Comparison of ENCODE assay signal across 20 cellular contexts in genomic region chr15:72939855-72940631, GRCh38.
A peak's percentile ranks its signal among the peaks of the same experiment; 100 is the strongest.
DNase-seq lines count a peak whose midpoint lies in the region; ATAC-seq and TF ChIP-seq lines count a peak whose summit lies in the region.
"Had no signal": no experiment of that assay in that cellular context is flagged by ENCODE, and none has a peak within 500 bp of the region (broad histone marks: within the 10 kb centered on the region; RNA-seq: fewer than 3 reads in every experiment).

No MANE protein-coding gene starts in this region.

- CTCF ChIA-PET in activated CD4-positive, alpha-beta T cell treated with anti-CD3 and anti-CD28 coated beads, Interleukin-2, amount 10 ng/mL, durations not matched to agents 7 days and 5 days (lab: Charles Lee), result no interaction called here

- no peaks in the 10 kb centered on the region for H4K20me1 ChIP-seq in neural progenitor cell (ENCODE audit: low read depth)
- H4K20me1 ChIP-seq: BLaER1 treated with 17β-estradiol and CSF1 and Interleukin-3, amounts not matched to agents 10 nM and 100 nM had no signal

- peak; percentile 45 for DNase-seq in activated CD4-positive, alpha-beta T cell treated with anti-CD3 and anti-CD28 coated beads, Interleukin-2, amount 10 ng/mL, durations not matched to agents 24 days and 14 days
- no peak for DNase-seq in activated CD4-positive, alpha-beta T cell treated with anti-CD3 and anti-CD28 coated beads, Interleukin-2, amount 10 ng/mL, durations not matched to agents 7 days and 5 days
- DNase-seq in globus pallidus (ENCODE audit: low spot score), result peak; percentile 32
- no peak for DNase-seq in neural progenitor cell (ENCODE audit: low spot score)
- no peak for DNase-seq in GF-D8 (lab: John Stamatoyannopoulos, UW)
- DNase-seq: CD8-positive, alpha-beta T cell; DMS79; KBM-7; NCI-H1105; NCI-H1694 treated with DMSO at 0.1 percent for 48 hours; NCI-H2107; NCI-H446; PC-3; SIG-M5 had no signal

- POLR2A ChIA-PET in activated CD4-positive, alpha-beta T cell treated with anti-CD3 and anti-CD28 coated beads, Interleukin-2, amount 10 ng/mL, durations not matched to agents 7 days and 5 days (lab: Charles Lee), result interaction anchor here (0.5 to 0.6 kb wide), 2 partner anchors 24 to 79 kb away, joined by 3 to 4 read pairs; no protein-coding TSS in a partner anchor

- H3K27ac ChIP-seq in neural progenitor cell, result no peak overlapping the region
- H3K27ac ChIP-seq: A549; BLaER1 treated with 17β-estradiol and CSF1 and Interleukin-3, amounts not matched to agents 10 nM and 100 nM; RWPE1 had no signal

- no peak overlapping the region for H3K9ac ChIP-seq in neural progenitor cell
- H3K9ac ChIP-seq: BLaER1 treated with 17β-estradiol and CSF1 and Interleukin-3, amounts not matched to agents 10 nM and 100 nM had no signal

- no peak overlapping the region for H3K27ac Mint-ChIP-seq in activated CD4-positive, alpha-beta T cell treated with anti-CD3 and anti-CD28 coated beads, Interleukin-2, amount 10 ng/mL, durations not matched to agents 24 days and 14 days
- H3K27ac Mint-ChIP-seq in activated CD4-positive, alpha-beta T cell treated with anti-CD3 and anti-CD28 coated beads, Interleukin-2, amount 10 ng/mL, durations not matched to agents 7 days and 5 days, result no peak overlapping the region
- no peak overlapping the region for H3K27ac Mint-ChIP-seq in neural progenitor cell
- H3K27ac Mint-ChIP-seq: CD8-positive, alpha-beta T cell had no signal

- H3K4me2 ChIP-seq in neural progenitor cell, result peak overlapping the region; percentile 15
- H3K4me2 ChIP-seq: A549; BLaER1 treated with 17β-estradiol and CSF1 and Interleukin-3, amounts not matched to agents 10 nM and 100 nM had no signal

- H3K36me3 ChIP-seq in neural progenitor cell, result no peaks in the 10 kb centered on the region
- H3K36me3 ChIP-seq: BLaER1 treated with 17β-estradiol and CSF1 and Interleukin-3, amounts not matched to agents 10 nM and 100 nM had no signal

- no peaks in the 10 kb centered on the region for H3K9me3 Mint-ChIP-seq in activated CD4-positive, alpha-beta T cell treated with anti-CD3 and anti-CD28 coated beads, Interleukin-2, amount 10 ng/mL, durations not matched to agents 24 days and 14 days
- no peaks in the 10 kb centered on the region for H3K9me3 Mint-ChIP-seq in activated CD4-positive, alpha-beta T cell treated with anti-CD3 and anti-CD28 coated beads, Interleukin-2, amount 10 ng/mL, durations not matched to agents 7 days and 5 days
- H3K9me3 Mint-ChIP-seq in neural progenitor cell, result no peaks in the 10 kb centered on the region
- H3K9me3 Mint-ChIP-seq: CD8-positive, alpha-beta T cell had no signal

- peaks cover 1% of the 10 kb centered on the region for H3K4me1 Mint-ChIP-seq in activated CD4-positive, alpha-beta T cell treated with anti-CD3 and anti-CD28 coated beads, Interleukin-2, amount 10 ng/mL, durations not matched to agents 24 days and 14 days
- no peaks in the 10 kb centered on the region for H3K4me1 Mint-ChIP-seq in activated CD4-positive, alpha-beta T cell treated with anti-CD3 and anti-CD28 coated beads, Interleukin-2, amount 10 ng/mL, durations not matched to agents 7 days and 5 days
- peaks cover 17% of the 10 kb centered on the region for H3K4me1 Mint-ChIP-seq in neural progenitor cell

- H2AFZ ChIP-seq in neural progenitor cell (replicated peaks), result peak overlapping the region; percentile 63

- H3K79me2 ChIP-seq in neural progenitor cell (ENCODE audit: low read depth), result no peaks in the 10 kb centered on the region

- peaks cover 3% of the 10 kb centered on the region for H3K27me3 Mint-ChIP-seq in activated CD4-positive, alpha-beta T cell treated with anti-CD3 and anti-CD28 coated beads, Interleukin-2, amount 10 ng/mL, durations not matched to agents 24 days and 14 days
- H3K27me3 Mint-ChIP-seq in activated CD4-positive, alpha-beta T cell treated with anti-CD3 and anti-CD28 coated beads, Interleukin-2, amount 10 ng/mL, durations not matched to agents 7 days and 5 days, result peaks cover 5% of the 10 kb centered on the region
- H3K27me3 Mint-ChIP-seq in neural progenitor cell (ENCODE audit: insufficient read depth, low read depth), result peaks cover 2% of the 10 kb centered on the region

- no peaks in the 10 kb centered on the region for H3K9me3 ChIP-seq in neural progenitor cell (ENCODE audit: low read depth)
- H3K9me3 ChIP-seq: A549 had no signal

- H3K4me1 ChIP-seq in neural progenitor cell, result peaks cover 13% of the 10 kb centered on the region
- H3K4me1 ChIP-seq: A549 had no signal

- TF ChIP-seq CTCF in neural progenitor cell (IDR thresholded peaks at IDR 0.05), result no peak

- intact Hi-C loops in activated CD4-positive, alpha-beta T cell treated with anti-CD3 and anti-CD28 coated beads, Interleukin-2, amount 10 ng/mL, durations not matched to agents 24 days and 14 days (cut with micrococcal nuclease), result no loop called here

- H3K4me3 Mint-ChIP-seq in activated CD4-positive, alpha-beta T cell treated with anti-CD3 and anti-CD28 coated beads, Interleukin-2, amount 10 ng/mL, durations not matched to agents 24 days and 14 days, result no peak overlapping the region
- H3K4me3 Mint-ChIP-seq in activated CD4-positive, alpha-beta T cell treated with anti-CD3 and anti-CD28 coated beads, Interleukin-2, amount 10 ng/mL, durations not matched to agents 7 days and 5 days, result no peak overlapping the region
- no peak overlapping the region for H3K4me3 Mint-ChIP-seq in neural progenitor cell
- H3K4me3 Mint-ChIP-seq: CD8-positive, alpha-beta T cell had no signal

- no peak for ATAC-seq in HG02571 (IDR thresholded peaks at IDR 0.05; ENCODE audit: unreplicated experiment)
- no peak for ATAC-seq in HG03378 (IDR thresholded peaks at IDR 0.05; ENCODE audit: unreplicated experiment)
- ATAC-seq: A549; CD8-positive, alpha-beta T cell; HepG2; PC-3 had no signal

- no peak overlapping the region for H3K4me3 ChIP-seq in neural progenitor cell
- H3K4me3 ChIP-seq: A549; BLaER1 treated with 17β-estradiol and CSF1 and Interleukin-3, amounts not matched to agents 10 nM and 100 nM had no signal

- no peaks in the 10 kb centered on the region for H3K27me3 ChIP-seq in neural progenitor cell
- H3K27me3 ChIP-seq: BLaER1 treated with 17β-estradiol and CSF1 and Interleukin-3, amounts not matched to agents 10 nM and 100 nM had no signal

- H3F3A ChIP-seq in neural progenitor cell (ENCODE audit: low read depth), result no peaks in the 10 kb centered on the region

- H3K36me3 Mint-ChIP-seq in activated CD4-positive, alpha-beta T cell treated with anti-CD3 and anti-CD28 coated beads, Interleukin-2, amount 10 ng/mL, durations not matched to agents 24 days and 14 days (ENCODE audit: low read depth), result no peaks in the 10 kb centered on the region
- no peaks in the 10 kb centered on the region for H3K36me3 Mint-ChIP-seq in activated CD4-positive, alpha-beta T cell treated with anti-CD3 and anti-CD28 coated beads, Interleukin-2, amount 10 ng/mL, durations not matched to agents 7 days and 5 days (ENCODE audit: low read depth)
- no peaks in the 10 kb centered on the region for H3K36me3 Mint-ChIP-seq in neural progenitor cell
- H3K36me3 Mint-ChIP-seq: CD8-positive, alpha-beta T cell had no signal

Comparison
In these comparisons a context has a peak if more than half of its experiments do, and no peak if none do; other contexts are left out.
1. DNase-seq: peak in activated CD4-positive, alpha-beta T cell treated with anti-CD3 and anti-CD28 coated beads, Interleukin-2, amount 10 ng/mL, durations not matched to agents 24 days and 14 days (single experiment) and globus pallidus (single experiment); none in activated CD4-positive, alpha-beta T cell treated with anti-CD3 and anti-CD28 coated beads, Interleukin-2, amount 10 ng/mL, durations not matched to agents 7 days and 5 days (single experiment), neural progenitor cell (single experiment) and GF-D8 (single experiment).